8 cellular contexts compared by ENCODE assay signal in genomic region chr22:35629406-35630234, GRCh38. TPM values are rescaled to one million over a fixed set of nuclear protein-coding genes. Genes with fewer than 3 reads are reported as not detected.
DNase-seq lines count a peak whose midpoint lies in the region; ATAC-seq lines count a peak whose summit lies in the region.

No MANE protein-coding gene starts in this region.

- H3K4me3 ChIP-seq in CD8-positive, alpha-beta memory T cell (ENCODE audit: low read length) = no peak overlapping the region
- no peak overlapping the region for H3K4me3 ChIP-seq in MG63

- H3K9me3 ChIP-seq in CD8-positive, alpha-beta memory T cell (ENCODE audit: low read length) = no peaks in the 10 kb centered on the region
- H3K9me3 ChIP-seq in MG63 = no peaks in the 10 kb centered on the region

- no peaks in the 10 kb centered on the region for H3K36me3 ChIP-seq in CD8-positive, alpha-beta memory T cell (ENCODE audit: insufficient read depth, low read length)
- H3K36me3 ChIP-seq in MG63 = no peaks in the 10 kb centered on the region

- H3K27ac ChIP-seq in CD8-positive, alpha-beta memory T cell (ENCODE audit: low read depth, low read length) = no peak overlapping the region

- H3K4me3 Mint-ChIP-seq in CD8-positive, alpha-beta memory T cell = peak overlapping the region in 3 of 7 donors; percentile 26 to 63 (median 38)
- no peak overlapping the region for H3K4me3 Mint-ChIP-seq in activated T-cell treated with anti-CD3 and anti-CD28 coated beads, Interleukin-2, amount 50 U/mL, for 4 hours

- CTCF ChIA-PET in CD8-positive, alpha-beta memory T cell (lab: Charles Lee) = interaction anchor here (1.6 kb wide), 1 partner anchor 20 kb away, joined by 4 read pairs; no protein-coding TSS in a partner anchor

- no peaks in the 10 kb centered on the region for H3K9me3 Mint-ChIP-seq in CD8-positive, alpha-beta memory T cell
- no peaks in the 10 kb centered on the region for H3K9me3 Mint-ChIP-seq in activated T-cell treated with anti-CD3 and anti-CD28 coated beads, Interleukin-2, amount 50 U/mL, for 4 hours

- peak in 2 of 5 donors; percentile 10 to 55 for DNase-seq in CD8-positive, alpha-beta memory T cell
- DNase-seq in MG63 (peak; percentile 98), glomerular visceral epithelial cell (ENCODE audit: extremely low spot score) (peak; percentile 98), smooth muscle cell of the brain vasculature (ENCODE audit: low read depth, low spot score) (peak; percentile 92), NCI-H1930 (lab: John Stamatoyannopoulos, UW) (no peak)
- peak; percentile 36 for DNase-seq in activated T-cell treated with anti-CD3 and anti-CD28 coated beads, Interleukin-2, amount 50 U/mL, for 4 hours

- H3K4me1 ChIP-seq in CD8-positive, alpha-beta memory T cell (ENCODE audit: insufficient read depth, low read length) = peaks cover 7% of the 10 kb centered on the region

- POLR2A ChIA-PET in CD8-positive, alpha-beta memory T cell (lab: Charles Lee) = no interaction called here

- ATAC-seq in activated T-cell treated with anti-CD3 and anti-CD28 coated beads, Interleukin-2, amount 50 U/mL, for 4 hours = peak; percentile 46 to 53
- no peak for ATAC-seq in HG03460 (IDR thresholded peaks at IDR 0.05; ENCODE audit: unreplicated experiment)
- ATAC-seq in HG02884 (IDR thresholded peaks at IDR 0.05; ENCODE audit: unreplicated experiment) = no peak

- H3K27ac Mint-ChIP-seq in CD8-positive, alpha-beta memory T cell = peak overlapping the region; percentile 23 to 93 (median 64)

- peaks cover 21 to 37% (median 29%) of the 10 kb centered on the region in 3 donors for H3K4me1 Mint-ChIP-seq in CD8-positive, alpha-beta memory T cell
- peaks cover 26% of the 10 kb centered on the region for H3K4me1 Mint-ChIP-seq in activated T-cell treated with anti-CD3 and anti-CD28 coated beads, Interleukin-2, amount 50 U/mL, for 4 hours (ENCODE audit: low read depth)

- no peaks in the 10 kb centered on the region for H3K27me3 ChIP-seq in CD8-positive, alpha-beta memory T cell (ENCODE audit: insufficient read depth, low read length, poor library complexity, severe bottlenecking)
- no peaks in the 10 kb centered on the region for H3K27me3 ChIP-seq in MG63

- peaks cover 0 to 1% of the 10 kb centered on the region in 2 donors for H3K27me3 Mint-ChIP-seq in CD8-positive, alpha-beta memory T cell
- peaks cover 5% of the 10 kb centered on the region for H3K27me3 Mint-ChIP-seq in activated T-cell treated with anti-CD3 and anti-CD28 coated beads, Interleukin-2, amount 50 U/mL, for 4 hours (ENCODE audit: low read depth)

- H3K36me3 Mint-ChIP-seq in CD8-positive, alpha-beta memory T cell = no peaks in the 10 kb centered on the region
- H3K36me3 Mint-ChIP-seq in activated T-cell treated with anti-CD3 and anti-CD28 coated beads, Interleukin-2, amount 50 U/mL, for 4 hours (ENCODE audit: insufficient read depth) = no peaks in the 10 kb centered on the region

RNA-seq across cellular contexts. Expression of gene MB, which starts 12.5 kb away (rescaled TPM):
- 1 to 10 TPM; 2.5 to 2.7 TPM for total RNA-seq in CD8-positive, alpha-beta memory T cell
- not detected for polyA plus RNA-seq in CD8-positive, alpha-beta memory T cell
- total RNA-seq in MG63 (2014; rRNA removed; shearing (Covaris generic); ENCODE audit: low replicate concordance) = 2.3 and 6.3 TPM in 2 replicates
- under 1 TPM in 1 of 3 donors, not detected in 2; 0.26 TPM for total RNA-seq in activated T-cell treated with anti-CD3 and anti-CD28 coated beads, Interleukin-2, amount 50 U/mL, for 4 hours

RNA-seq across cellular contexts. Expression of gene APOL6, which starts 18.6 kb away (rescaled TPM):
- 10 to 100 TPM; 27.1 to 27.5 TPM for total RNA-seq in CD8-positive, alpha-beta memory T cell
- polyA plus RNA-seq in CD8-positive, alpha-beta memory T cell = 26.1 TPM
- 8.5 and 9.9 TPM in 2 replicates for total RNA-seq in MG63 (2014; rRNA removed; shearing (Covaris generic); ENCODE audit: low replicate concordance)
- total RNA-seq in activated T-cell treated with anti-CD3 and anti-CD28 coated beads, Interleukin-2, amount 50 U/mL, for 4 hours = 10 to 100 TPM; 18.8 to 32.7 (median 24.5) TPM

Comparison
In these comparisons a context has a peak if more than half of its experiments do, and no peak if none do; other contexts are left out.
1. DNase-seq: peak in MG63 (single experiment), activated T-cell treated with anti-CD3 and anti-CD28 coated beads, Interleukin-2, amount 50 U/mL, for 4 hours (single experiment), glomerular visceral epithelial cell (single experiment) and smooth muscle cell of the brain vasculature (single experiment); none in NCI-H1930 (0 of 2).
2. ATAC-seq: peak in activated T-cell treated with anti-CD3 and anti-CD28 coated beads, Interleukin-2, amount 50 U/mL, for 4 hours (2 of 2); none in HG03460 (single experiment) and HG02884 (single experiment).